In the genomic region with DNA sequence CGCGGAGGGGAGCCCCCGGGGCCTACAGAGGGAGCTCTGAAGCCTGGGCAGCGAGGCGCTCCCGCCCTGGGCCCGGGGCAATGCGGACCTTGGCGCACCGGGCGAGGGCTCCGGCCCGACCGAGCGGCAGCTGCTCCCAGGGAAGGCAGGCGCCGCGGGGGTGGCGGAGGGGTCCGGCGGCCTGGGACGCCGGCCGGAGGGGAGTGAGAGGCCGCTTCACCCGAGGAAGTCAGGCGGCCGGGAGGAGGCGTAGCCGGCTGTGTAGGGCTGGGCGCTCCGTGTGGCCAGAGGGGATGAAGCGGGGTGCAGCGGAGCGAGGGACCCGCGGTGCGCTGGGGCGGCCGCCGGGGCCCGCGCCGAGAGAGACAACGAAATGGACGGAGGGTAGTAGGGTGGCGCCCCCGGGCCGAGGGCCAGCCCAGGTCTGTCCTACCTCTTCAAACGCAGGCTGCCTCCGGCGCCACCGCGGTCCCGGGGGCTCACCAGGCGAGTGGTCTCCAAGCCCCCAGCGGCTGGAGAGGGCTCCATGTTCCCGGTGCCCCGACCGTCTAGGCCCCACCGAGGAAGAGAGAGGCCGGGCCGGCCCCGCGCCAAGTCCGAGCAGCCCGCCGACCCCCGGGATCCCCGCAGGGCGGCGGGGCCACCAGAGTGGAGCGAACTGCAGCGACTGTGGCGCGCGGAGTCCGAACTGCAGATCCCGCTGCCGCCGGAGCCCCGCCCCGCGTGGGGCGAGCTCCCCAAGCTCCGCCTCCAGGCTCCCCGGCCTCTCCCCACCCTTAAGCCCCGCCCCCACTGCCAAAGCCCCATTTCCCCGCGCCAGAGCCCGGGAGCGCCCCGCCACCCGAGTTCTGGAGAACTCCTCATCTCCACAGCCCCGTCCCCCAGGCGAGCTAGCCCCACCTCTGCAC, we compare ENCODE assay signal across 8 cellular contexts. TPM values are rescaled to one million over a fixed set of nuclear protein-coding genes. Genes with fewer than 3 reads are reported as not detected.
DNase-seq lines count a peak whose midpoint lies in the region; ATAC-seq and TF ChIP-seq lines count a peak whose summit lies in the region.

A gene with protein sequence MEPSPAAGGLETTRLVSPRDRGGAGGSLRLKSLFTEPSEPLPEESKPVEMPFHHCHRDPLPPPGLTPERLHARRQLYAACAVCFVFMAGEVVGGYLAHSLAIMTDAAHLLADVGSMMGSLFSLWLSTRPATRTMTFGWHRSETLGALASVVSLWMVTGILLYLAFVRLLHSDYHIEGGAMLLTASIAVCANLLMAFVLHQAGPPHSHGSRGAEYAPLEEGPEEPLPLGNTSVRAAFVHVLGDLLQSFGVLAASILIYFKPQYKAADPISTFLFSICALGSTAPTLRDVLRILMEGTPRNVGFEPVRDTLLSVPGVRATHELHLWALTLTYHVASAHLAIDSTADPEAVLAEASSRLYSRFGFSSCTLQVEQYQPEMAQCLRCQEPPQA (minus strand): TSS at position 669 of the 908 bp plus-strand sequence. CDS start 141 bp downstream, at position 528.

- H3K9ac ChIP-seq in GM23248, result no peak within 1 kb of the TSS

- no peak for TF ChIP-seq EP300 in transverse colon (IDR thresholded peaks at IDR 0.05; ENCODE audit: low read depth)

- H3K36me3 ChIP-seq in GM23248 (ENCODE audit: low read depth), result no peaks in the 10 kb centered on the region
- no peaks in the 10 kb centered on the region for H3K36me3 ChIP-seq in Peyer's patch
- H3K36me3 ChIP-seq in transverse colon, result no peaks in the 10 kb centered on the region

- no peaks in the 10 kb centered on the region for H3K79me2 ChIP-seq in GM23248 (ENCODE audit: insufficient read depth)

- intact Hi-C loops in Right ventricle myocardium inferior (cut with DNase I), result loop anchor here (5.0 kb wide), 1 partner anchor 40 kb away; no protein-coding TSS in a partner anchor
- intact Hi-C loops in posterior cingulate gyrus (cut with DNase I), result no loop called here
- intact Hi-C loops in transverse colon (cut with DNase I; ENCODE audit: low total_unique reads), result no loop called here

- H2AFZ ChIP-seq in GM23248, result peak within 1 kb of the TSS; percentile 47

- DNase-seq in ACHN (peak; percentile 54), GM23248 (peak; percentile 69), Peyer's patch (peak; percentile 61 to 84 (median 78)), activated gamma-delta T cell (lab: John Stamatoyannopoulos, UW) (peak; percentile 31), Right ventricle myocardium inferior (ENCODE audit: missing footprints) (peak; percentile 83), posterior cingulate gyrus (peak; percentile 40 to 96 (median 74)), transverse colon (peak; percentile 71)

- no peaks in the 10 kb centered on the region for H3K4me1 ChIP-seq in GM23248 (ENCODE audit: insufficient read depth)
- peaks cover 0 to 37% (median 22%) of the 10 kb centered on the region in 4 donors for H3K4me1 ChIP-seq in Peyer's patch
- H3K4me1 ChIP-seq in transverse colon, result peaks cover 14 to 36% (median 35%) of the 10 kb centered on the region in 4 donors

- H3K27me3 ChIP-seq in GM23248 (replicated peaks; ENCODE audit: insufficient read depth), result peaks cover 72% of the 10 kb centered on the region
- peaks cover 0 to 41% of the 10 kb centered on the region in 2 donors for H3K27me3 ChIP-seq in Peyer's patch
- peaks cover 100% of the 10 kb centered on the region for H3K27me3 ChIP-seq in transverse colon

- H3K9me3 ChIP-seq in GM23248 (ENCODE audit: low read depth), result no peaks in the 10 kb centered on the region
- no peaks in the 10 kb centered on the region for H3K9me3 ChIP-seq in Peyer's patch
- no peaks in the 10 kb centered on the region for H3K9me3 ChIP-seq in transverse colon

- TF ChIP-seq CTCF in Peyer's patch (IDR thresholded peaks at IDR 0.05) (no peak), transverse colon (IDR thresholded peaks at IDR 0.05) (no peak)

- no peaks in the 10 kb centered on the region for H3K9me2 ChIP-seq in GM23248 (ENCODE audit: insufficient read depth)

- in situ Hi-C loops in ACHN (cut with HindIII; ENCODE audit: low pct_ligation_motif_present, low pct_unique_long_range_greater_than_20kb, low sequenced_read_pairs), result no loop called here
- in situ Hi-C loops in GM23248 (cut with MboI), result no loop called here
- in situ Hi-C loops in transverse colon (cut with MboI; ENCODE audit: low pct_ligation_motif_present in 1 of 4, low pct_unique_long_range_greater_than_20kb in 1 of 4, low sequenced_read_pairs in 3 of 4), result no loop called here

- H3F3A ChIP-seq in GM23248 (ENCODE audit: insufficient read depth), result no peaks in the 10 kb centered on the region

- H3K4me2 ChIP-seq in GM23248 (ENCODE audit: unreplicated experiment), result peak within 1 kb of the TSS; percentile 39

- TF ChIP-seq POLR2A in Peyer's patch (IDR thresholded peaks at IDR 0.05) (no peak), transverse colon (IDR thresholded peaks at IDR 0.05) (no peak)

- WGBS in GM23248 (ENCODE audit: low coverage in 1 of 2, low lambda C conversion rate in 2 of 2, missing lambda C conversion rate in 2 of 2), 2 experiments, result 3 to 4% methylated on average over 41 to 80 of the region's 96 CpGs
- WGBS in transverse colon (ENCODE audit: low coverage in 1 of 2), 2 donors, result 1% methylated on average over 60 of the region's 96 CpGs; no CpG with 5 or more reads in 1 of the 2 donors

- H3K27ac ChIP-seq in GM23248, result no peak within 1 kb of the TSS
- H3K27ac ChIP-seq in Peyer's patch, result no peak within 1 kb of the TSS
- no peak within 1 kb of the TSS for H3K27ac ChIP-seq in transverse colon

- H3K4me3 ChIP-seq in GM23248, result peak within 1 kb of the TSS; percentile 31
- peak within 1 kb of the TSS; percentile 34 to 66 (median 54) for H3K4me3 ChIP-seq in Peyer's patch
- peak within 1 kb of the TSS; percentile 20 to 57 (median 38) for H3K4me3 ChIP-seq in transverse colon

- no peaks in the 10 kb centered on the region for H4K20me1 ChIP-seq in GM23248 (ENCODE audit: insufficient read depth)

- peak; percentile 74 for ATAC-seq in Right ventricle myocardium inferior
- ATAC-seq in HG02610 (IDR thresholded peaks at IDR 0.05; ENCODE audit: unreplicated experiment), result no peak

RNA-seq across cellular contexts. Expression of the gene that starts here (rescaled TPM):
- total RNA-seq in GM23248 (2014; rRNA removed; shearing (Covaris generic)), result not detected in 2 replicates
- not detected in 2 replicates for polyA plus RNA-seq in GM23248 (2016; fragmentation: Nextera tagmentation; extraction: Ambion mirVana)
- under 1 TPM in 1 of 4 donors, not detected in 3; 0.35 TPM for total RNA-seq in Peyer's patch
- 10.1 TPM for total RNA-seq in Right ventricle myocardium inferior
- under 1 TPM in 1 of 4 donors, not detected in 3; 0.60 TPM for total RNA-seq in transverse colon

Comparison
In these comparisons a context has a peak if more than half of its experiments do, and no peak if none do; other contexts are left out.
1. Peak in DNase-seq, H3K4me3 ChIP-seq and H3K4me2 ChIP-seq in GM23248; RNA of the gene not detected or under 1 TPM.
2. Peak in DNase-seq and H3K4me3 ChIP-seq in Peyer's patch; RNA of the gene not detected or under 1 TPM.
3. Peak in DNase-seq and H3K4me3 ChIP-seq in transverse colon; RNA of the gene not detected or under 1 TPM.
4. DNase-seq: peak in every context shown above with its lines; median percentile 83 in Right ventricle myocardium inferior; 78 in Peyer's patch; 74 in posterior cingulate gyrus; 71 in transverse colon; 69 in GM23248; 54 in ACHN; 31 in activated gamma-delta T cell.